In genomic region chr17:56891751-56892150, GRCh38 we compare ENCODE assay signal across 1 cellular context.
TF ChIP-seq lines count a peak whose summit lies in the region.

No MANE protein-coding gene starts in this region.

TF ChIP-seq in WTC11, 78 proteins besides CTCF, POLR2A, EP300 and RAD21 (continued from another document):
- TF ChIP-seq ERG (CRISPR knock-in tag; IDR thresholded peaks at IDR 0.05) (no peak), JUN (CRISPR knock-in tag; IDR thresholded peaks at IDR 0.05) (no peak)
